Comparison of ENCODE assay signal across 11 cellular contexts in genomic region chr10:110168601-110169481, GRCh38. TPM values are rescaled to one million over a fixed set of nuclear protein-coding genes. Genes with fewer than 3 reads are reported as not detected.
A peak's percentile ranks its signal among the peaks of the same experiment; 100 is the strongest.
DNase-seq lines count a peak whose midpoint lies in the region; ATAC-seq, FAIRE-seq and TF ChIP-seq lines count a peak whose summit lies in the region.
"Had no signal": no experiment of that assay in that cellular context is flagged by ENCODE, and none has a peak within 500 bp of the region (broad histone marks: within the 10 kb centered on the region; RNA-seq: fewer than 3 reads in every experiment).

No MANE protein-coding gene starts in this region.

- H3K27ac ChIP-seq in BLaER1 treated with 17β-estradiol and CSF1 and Interleukin-3, amounts not matched to agents 10 nM and 100 nM = no peak overlapping the region
- H3K27ac ChIP-seq in keratinocyte (ENCODE audit: control insufficient read depth, insufficient read depth, low read length) = no peak overlapping the region

- ATAC-seq in GM21619 (IDR thresholded peaks at IDR 0.05; ENCODE audit: unreplicated experiment) = peak; percentile 58
- ATAC-seq: GM12878 had no signal

- DNase-seq in activated CD4-positive, alpha-beta memory T cell treated with anti-CD3 and anti-CD28 coated beads, Interleukin-2, amount 10 ng/mL, durations not matched to agents 7 days and 5 days = peak; percentile 28
- DNase-seq in keratinocyte (ENCODE audit: low read depth, low spot score) (no peak), frontal cortex (ENCODE audit: low spot score in 2 of 2) (no peak), T1000 (lab: John Stamatoyannopoulos, UW) (no peak), AG20443 (ENCODE audit: low spot score) (no peak), globus pallidus (ENCODE audit: low spot score) (no peak)
- DNase-seq: NCI-H2107, SIG-M5 had no signal

- dilution Hi-C loops in keratinocyte (cut with MboI; ENCODE audit: extremely low pct_ligation_motif_present, low sequenced_read_pairs) = no loop called here

- no peak overlapping the region for H3K27ac Mint-ChIP-seq in activated CD4-positive, alpha-beta memory T cell treated with anti-CD3 and anti-CD28 coated beads, Interleukin-2, amount 10 ng/mL, durations not matched to agents 7 days and 5 days

- H3K4me2 ChIP-seq in BLaER1 treated with 17β-estradiol and CSF1 and Interleukin-3, amounts not matched to agents 10 nM and 100 nM = peak overlapping the region; percentile 35 to 76 (median 66)
- H3K4me2 ChIP-seq in keratinocyte (ENCODE audit: control insufficient read depth, extremely low read depth, insufficient read depth, low read depth, low read length) = peak overlapping the region; percentile 22

- no peak overlapping the region for H3K4me3 Mint-ChIP-seq in activated CD4-positive, alpha-beta memory T cell treated with anti-CD3 and anti-CD28 coated beads, Interleukin-2, amount 10 ng/mL, durations not matched to agents 7 days and 5 days

- H3K36me3 Mint-ChIP-seq in activated CD4-positive, alpha-beta memory T cell treated with anti-CD3 and anti-CD28 coated beads, Interleukin-2, amount 10 ng/mL, durations not matched to agents 7 days and 5 days (ENCODE audit: low read depth) = no peaks in the 10 kb centered on the region

- H3K79me2 ChIP-seq in keratinocyte (ENCODE audit: control insufficient read depth, insufficient read depth, low read length) = no peaks in the 10 kb centered on the region

- peaks cover 47% of the 10 kb centered on the region for H3K4me1 Mint-ChIP-seq in activated CD4-positive, alpha-beta memory T cell treated with anti-CD3 and anti-CD28 coated beads, Interleukin-2, amount 10 ng/mL, durations not matched to agents 7 days and 5 days

- FAIRE-seq in keratinocyte (lab: Jason Lieb, UNC) = no peak
- no peak for FAIRE-seq in frontal cortex (lab: Jason Lieb, UNC)
- FAIRE-seq: GM12878 had no signal

- no peak overlapping the region for H3K9ac ChIP-seq in BLaER1 treated with 17β-estradiol and CSF1 and Interleukin-3, amounts not matched to agents 10 nM and 100 nM
- no peak overlapping the region for H3K9ac ChIP-seq in keratinocyte (ENCODE audit: control insufficient read depth, extremely low read depth, insufficient read depth, low read length)

- CTCF ChIA-PET in activated CD4-positive, alpha-beta memory T cell treated with anti-CD3 and anti-CD28 coated beads, Interleukin-2, amount 10 ng/mL, durations not matched to agents 7 days and 5 days (lab: Charles Lee) = interaction anchor here (0.9 to 1.3 kb wide), 2 partner anchors 12 to 31 kb away, joined by 3 to 4 read pairs; no protein-coding TSS in a partner anchor

- no peaks in the 10 kb centered on the region for H3K9me1 ChIP-seq in keratinocyte (ENCODE audit: control insufficient read depth, extremely low read depth, insufficient read depth, low read length)

- H2AFZ ChIP-seq in keratinocyte (ENCODE audit: control insufficient read depth, low read length) = peak overlapping the region; percentile 70

- TF ChIP-seq CTCF in keratinocyte (optimal IDR thresholded peaks at IDR 0.05 in 1 of 3, IDR thresholded peaks at IDR 0.05 in 1 of 3, conservative IDR thresholded peaks at IDR 0.05 in 1 of 3; ENCODE audit: extremely low read depth in 1 of 3, insufficient read depth in 2 of 3, low read length in 3 of 3) = no peak

- no peaks in the 10 kb centered on the region for H3K9me3 ChIP-seq in BLaER1 treated with 17β-estradiol and CSF1 and Interleukin-3, amounts not matched to agents 10 nM and 100 nM (replicated peaks in 1 of 11)
- no peaks in the 10 kb centered on the region for H3K9me3 ChIP-seq in keratinocyte (ENCODE audit: control insufficient read depth, low read depth, low read length)

- H3K4me3 ChIP-seq in BLaER1 treated with 17β-estradiol and CSF1 and Interleukin-3, amounts not matched to agents 10 nM and 100 nM = no peak overlapping the region
- H3K4me3 ChIP-seq in keratinocyte (ENCODE audit: control insufficient read depth in 2 of 3, extremely low read depth in 1 of 3, insufficient read depth in 2 of 3, low read depth in 1 of 3, low read length in 3 of 3) = no peak overlapping the region
- H3K4me3 ChIP-seq: GM12878 had no signal

- peaks cover 0 to 5% (median 0%) of the 10 kb centered on the region in 11 experiments; a peak in 6 of 22 replicates for H4K20me1 ChIP-seq in BLaER1 treated with 17β-estradiol and CSF1 and Interleukin-3, amounts not matched to agents 10 nM and 100 nM
- no peaks in the 10 kb centered on the region for H4K20me1 ChIP-seq in keratinocyte (ENCODE audit: control insufficient read depth, extremely low read depth, insufficient read depth, low read length)

- peaks cover 14 to 30% (median 16%) of the 10 kb centered on the region in 10 experiments for H3K4me1 ChIP-seq in BLaER1 treated with 17β-estradiol and CSF1 and Interleukin-3, amounts not matched to agents 10 nM and 100 nM
- H3K4me1 ChIP-seq in keratinocyte (ENCODE audit: control insufficient read depth, extremely low read depth, insufficient read depth, low read length) = peaks cover 6% of the 10 kb centered on the region

- peaks cover 77% of the 10 kb centered on the region for H3K27me3 Mint-ChIP-seq in activated CD4-positive, alpha-beta memory T cell treated with anti-CD3 and anti-CD28 coated beads, Interleukin-2, amount 10 ng/mL, durations not matched to agents 7 days and 5 days

- H3K27me3 ChIP-seq in BLaER1 treated with 17β-estradiol and CSF1 and Interleukin-3, amounts not matched to agents 10 nM and 100 nM = peaks cover 47 to 72% (median 56%) of the 10 kb centered on the region in 11 experiments
- H3K27me3 ChIP-seq in keratinocyte (ENCODE audit: control insufficient read depth, extremely low read depth, insufficient read depth, low read length) = peaks cover 19% of the 10 kb centered on the region

- POLR2A ChIA-PET in activated CD4-positive, alpha-beta memory T cell treated with anti-CD3 and anti-CD28 coated beads, Interleukin-2, amount 10 ng/mL, durations not matched to agents 7 days and 5 days (lab: Charles Lee) = interaction anchor here (1.2 to 1.7 kb wide), 2 partner anchors 12 to 16 kb away, joined by 3 to 6 read pairs; no protein-coding TSS in a partner anchor

- H3K9me3 Mint-ChIP-seq in activated CD4-positive, alpha-beta memory T cell treated with anti-CD3 and anti-CD28 coated beads, Interleukin-2, amount 10 ng/mL, durations not matched to agents 7 days and 5 days = no peaks in the 10 kb centered on the region

- no peaks in the 10 kb centered on the region for H3K36me3 ChIP-seq in BLaER1 treated with 17β-estradiol and CSF1 and Interleukin-3, amounts not matched to agents 10 nM and 100 nM
- no peaks in the 10 kb centered on the region for H3K36me3 ChIP-seq in keratinocyte (ENCODE audit: control insufficient read depth in 2 of 2, extremely low read depth in 1 of 2, insufficient read depth in 2 of 2, low read length in 2 of 2)

RNA-seq across cellular contexts. Expression of gene MXI1, which starts 38.6 kb away (rescaled TPM):
- 10 to 100 TPM; 74.2 to 75.4 TPM for total RNA-seq in activated CD4-positive, alpha-beta memory T cell treated with anti-CD3 and anti-CD28 coated beads, Interleukin-2, amount 10 ng/mL, durations not matched to agents 7 days and 5 days
- polyA plus RNA-seq in keratinocyte = 7.9 to 17.8 TPM (median 14.6 TPM) in 3 replicates
- polyA plus RNA-seq in keratinocyte (2011; ENCODE audit: low read depth) = 91.8 TPM
- 12.4 and 18.6 TPM in 2 replicates for polyA plus RNA-seq in keratinocyte (2011; cell fraction: cytosol; rRNA removed)
- 15.1 and 16.5 TPM in 2 replicates for polyA plus RNA-seq in keratinocyte (2011; cell fraction: nucleus; rRNA removed)
- polyA plus RNA-seq in keratinocyte (2012; ENCODE audit: low replicate concordance) = 9.3 and 39.4 TPM in 2 replicates
- 2.9 to 15.7 TPM (median 12.8 TPM) in 3 replicates for polyA minus RNA-seq in keratinocyte
- polyA minus RNA-seq in keratinocyte (2011; cell fraction: cytosol; rRNA and poly(A)+ RNA removed) = 18.4 TPM
- 4.6 and 7.1 TPM in 2 replicates for polyA minus RNA-seq in keratinocyte (2011; cell fraction: nucleus; rRNA and poly(A)+ RNA removed)
- total RNA-seq in frontal cortex = 60.3 TPM
